In the genomic region with DNA sequence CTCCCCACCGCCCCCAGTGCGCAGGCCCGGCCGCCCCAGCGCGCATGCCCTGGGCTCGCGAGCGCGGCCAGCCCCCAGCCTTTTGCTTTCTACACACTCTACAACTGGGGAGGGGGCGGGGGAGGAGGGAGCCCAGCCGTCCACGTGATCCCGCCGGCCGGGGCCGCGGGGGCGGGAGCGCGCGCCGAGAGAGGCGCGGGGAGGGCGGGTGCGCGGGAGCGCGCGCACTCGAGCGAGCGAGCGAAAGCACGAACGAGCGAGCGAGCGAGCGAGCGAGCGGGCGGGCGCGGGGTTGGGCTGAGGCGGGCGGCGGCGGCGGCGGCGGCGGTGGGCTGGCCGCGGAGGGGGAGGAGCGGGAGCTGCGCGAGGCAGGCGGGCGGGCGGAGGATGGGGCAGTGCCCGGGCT, we compare ENCODE assay signal across 8 cellular contexts. TPM values are rescaled to one million over a fixed set of nuclear protein-coding genes. Genes with fewer than 3 reads are reported as not detected.
DNase-seq lines count a peak whose midpoint lies in the region; ATAC-seq, FAIRE-seq and TF ChIP-seq lines count a peak whose summit lies in the region.

A gene (plus strand): TSS at position 395 of the 406 bp plus-strand sequence. CDS start 1,179 bp downstream, outside the sequence.

- peak within 1 kb of the TSS in 1 of 2 donors; percentile 72 for H3K27ac Mint-ChIP-seq in natural killer cell

- TF ChIP-seq CTCF in foreskin fibroblast (IDR thresholded peaks at IDR 0.05; ENCODE audit: low read depth, low read length) (no peak), natural killer cell (IDR thresholded peaks at IDR 0.05) (no peak), subcutaneous adipose tissue (IDR thresholded peaks at IDR 0.05; ENCODE audit: low read depth) (no peak)

- H3K4me3 Mint-ChIP-seq in natural killer cell, result peak within 1 kb of the TSS; percentile 95

- intact Hi-C loops in natural killer cell (cut with micrococcal nuclease), result loop anchor here (5.0 to 10.0 kb wide), 2 partner anchors 79 to 227 kb away; no protein-coding TSS in a partner anchor

- DNase-seq in AG20443 (ENCODE audit: low spot score), result peak; percentile 96
- peak; percentile 72 for DNase-seq in GM19239 (ENCODE audit: insufficient read length, low spot score)
- peak; percentile 53 for DNase-seq in NCI-H82 treated with DMSO at 0.1 percent for 48 hours (lab: John Stamatoyannopoulos, UW; ENCODE audit: unreplicated experiment)
- DNase-seq in activated gamma-delta T cell treated with anti-CD3 and anti-CD28 coated beads, Interleukin-2, amount 50 U/mL, for 16 hours (ENCODE audit: low read depth), result peak; percentile 22
- peak; percentile 50 to 89 for DNase-seq in foreskin fibroblast
- peak; percentile 73 for DNase-seq in natural killer cell

- FAIRE-seq in GM19239 (lab: Jason Lieb, UNC), result no peak

- ATAC-seq in HG03439 (IDR thresholded peaks at IDR 0.05; ENCODE audit: unreplicated experiment) (peak; percentile 54), natural killer cell (peak; percentile 68 to 84 (median 79))

- H3K9me3 Mint-ChIP-seq in natural killer cell, result no peaks in the 10 kb centered on the region

- peak within 1 kb of the TSS; percentile 78 to 79 for H3K4me3 ChIP-seq in foreskin fibroblast (ENCODE audit: low read depth in 1 of 2, low read length in 2 of 2)

- H3K36me3 Mint-ChIP-seq in natural killer cell, result no peaks in the 10 kb centered on the region

- peaks cover 0 to 3% of the 10 kb centered on the region in 2 donors for H3K27me3 Mint-ChIP-seq in natural killer cell (ENCODE audit: low read depth in 2 of 2)

- H3K4me1 Mint-ChIP-seq in natural killer cell, result peaks cover 5 to 14% of the 10 kb centered on the region in 2 donors

RNA-seq across cellular contexts. Expression of the gene that starts here (rescaled TPM):
- total RNA-seq in natural killer cell (100 to 1,000 TPM; 147 to 197 (median 155) TPM), subcutaneous adipose tissue (10 to 100 TPM; 22.4 to 46.9 (median 27.4) TPM)

Comparison
In these comparisons a context has a peak if more than half of its experiments do, and no peak if none do; other contexts are left out.
1. Peak in every context shown above with its lines: DNase-seq, ATAC-seq and H3K4me3 ChIP-seq.
2. DNase-seq: peak in every context shown above with its lines; median percentile 96 in AG20443; 73 in natural killer cell; 72 in GM19239; 70 in foreskin fibroblast; 53 in NCI-H82 treated with DMSO at 0.1 percent for 48 hours; 22 in activated gamma-delta T cell treated with anti-CD3 and anti-CD28 coated beads, Interleukin-2, amount 50 U/mL, for 16 hours.